In the genomic region with DNA sequence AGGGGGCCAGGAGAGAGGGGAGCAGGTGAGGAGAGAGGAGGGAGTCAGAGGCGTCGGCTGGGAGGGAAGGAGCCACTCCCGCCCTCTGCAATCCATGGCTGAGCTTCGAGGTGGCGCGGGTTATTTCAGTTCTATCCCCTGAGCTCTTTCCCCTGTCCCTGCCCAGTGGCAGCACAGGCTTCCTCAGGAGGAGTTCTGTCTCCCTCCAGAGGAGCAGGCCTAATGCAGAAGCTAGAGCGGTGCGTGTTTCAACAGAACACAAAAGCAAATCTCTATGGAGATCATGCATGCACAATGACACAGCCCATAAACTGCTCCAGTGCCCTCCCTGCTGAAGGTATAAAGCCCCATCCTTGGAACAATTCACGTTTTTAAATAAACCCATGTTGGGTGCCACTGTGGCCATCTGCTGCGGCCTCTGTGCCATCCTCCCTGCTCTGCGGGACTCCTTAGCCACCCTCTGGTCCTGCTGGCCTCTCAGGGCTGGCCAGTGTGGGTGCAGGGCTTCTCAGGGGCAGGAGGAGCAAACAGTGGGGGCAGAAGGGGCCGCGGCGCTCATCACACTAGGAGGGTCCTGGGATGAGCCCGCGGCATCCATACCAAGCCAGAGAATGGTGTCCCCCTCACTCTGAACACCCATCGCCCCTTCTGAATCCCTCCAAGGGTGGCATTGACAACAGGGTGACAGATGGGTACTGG, we compare ENCODE assay signal across 15 cellular contexts.
DNase-seq lines count a peak whose midpoint lies in the region; ATAC-seq and TF ChIP-seq lines count a peak whose summit lies in the region.
"Had no signal": no experiment of that assay in that cellular context is flagged by ENCODE, and none has a peak within 500 bp of the region (broad histone marks: within the 10 kb centered on the region; RNA-seq: fewer than 3 reads in every experiment).

No MANE protein-coding gene starts in this region.

- in situ Hi-C loops in ACHN (cut with HindIII; ENCODE audit: low pct_ligation_motif_present, low pct_unique_long_range_greater_than_20kb, low sequenced_read_pairs) = no loop called here

- H3K4me3 ChIP-seq in GM23338 = no peak overlapping the region
- H3K4me3 ChIP-seq in ascending aorta = no peak overlapping the region
- H3K4me3 ChIP-seq in thymus (ENCODE audit: low read length) = no peak overlapping the region
- H3K4me3 ChIP-seq: colonic mucosa had no signal

- H3K27me3 Mint-ChIP-seq in GM23338 (ENCODE audit: insufficient read depth, low read depth, poor library complexity) = peaks cover 18% of the 10 kb centered on the region
- H3K27me3 Mint-ChIP-seq: activated naive CD8-positive, alpha-beta T cell treated with anti-CD3 and anti-CD28 coated beads for 36 hours had no signal

- H3K9me3 ChIP-seq in ascending aorta (no peaks in the 10 kb centered on the region), thymus (ENCODE audit: control insufficient read depth) (no peaks in the 10 kb centered on the region)
- H3K9me3 ChIP-seq: colonic mucosa had no signal

- H3K4me1 ChIP-seq in GM23338 (ENCODE audit: insufficient read depth) = peaks cover 13% of the 10 kb centered on the region
- peaks cover 6 to 26% of the 10 kb centered on the region in 2 donors for H3K4me1 ChIP-seq in ascending aorta
- peaks cover 2% of the 10 kb centered on the region for H3K4me1 ChIP-seq in thymus (ENCODE audit: control insufficient read depth, insufficient read depth, low read length)
- H3K4me1 ChIP-seq: colonic mucosa had no signal

- H3K79me2 ChIP-seq in GM23338 (replicated peaks; ENCODE audit: insufficient read depth) = no peaks in the 10 kb centered on the region

- WGBS in thymus = 96% methylated on average over 17 of the region's 17 CpGs

- intact Hi-C loops in ascending aorta (cut with DNase I) = loop anchor here (2.0 kb wide), 2 partner anchors 85 to 211 kb away; no protein-coding TSS in a partner anchor

- H3K9me3 Mint-ChIP-seq in GM23338 = peaks cover 3% of the 10 kb centered on the region; the same call in 1 of the 3 replicates
- H3K9me3 Mint-ChIP-seq: activated naive CD8-positive, alpha-beta T cell treated with anti-CD3 and anti-CD28 coated beads for 36 hours; HFFc6; T-cell had no signal

- TF ChIP-seq CTCF in GM23338 (conservative IDR thresholded peaks at IDR 0.05; ENCODE audit: low read depth in 2 of 2) (peak in 1 of 2 experiments; percentile 16; a peak in 1 of 4 replicates), ascending aorta (IDR thresholded peaks at IDR 0.05) (peak in 1 of 3 experiments; percentile 25)

- H3K36me3 ChIP-seq in GM23338 (ENCODE audit: insufficient read depth) = no peaks in the 10 kb centered on the region
- H3K36me3 ChIP-seq in ascending aorta = no peaks in the 10 kb centered on the region
- no peaks in the 10 kb centered on the region for H3K36me3 ChIP-seq in thymus (ENCODE audit: control insufficient read depth, insufficient read depth)
- H3K36me3 ChIP-seq: colonic mucosa had no signal

- ATAC-seq in GM23338 = peak; percentile 58

- DNase-seq in GM23338 (ENCODE audit: low spot score) (no peak), ascending aorta (ENCODE audit: low spot score in 2 of 2) (no peak), left kidney (ENCODE audit: low read depth, low spot score) (peak; percentile 70), epidermal melanocyte (ENCODE audit: insufficient read length, low spot score) (no peak), ACHN (no peak)
- DNase-seq in stimulated activated naive CD4-positive, alpha-beta T cell (lab: John Stamatoyannopoulos, UW) = no peak
- DNase-seq: activated CD4-positive, CD25-positive, alpha-beta regulatory T cell treated with anti-CD3 and anti-CD28 coated beads, Interleukin-2, amount 50 U/mL, for 72 hours; activated naive CD8-positive, alpha-beta T cell treated with anti-CD3 and anti-CD28 coated beads for 36 hours; colonic mucosa; HFFc6; NCI-H1436; NCI-H524; stimulated activated CD8-positive, alpha-beta memory T cell treated with anti-CD3 and anti-CD28 coated beads, Interleukin-4, amount 100 ng/mL, for 48 hours had no signal

- H3K4me2 ChIP-seq in GM23338 = no peak overlapping the region

- no peak overlapping the region for H2AFZ ChIP-seq in GM23338

- no peaks in the 10 kb centered on the region for H3F3A ChIP-seq in GM23338 (replicated peaks; ENCODE audit: low read depth)

- no peaks in the 10 kb centered on the region for H4K20me1 ChIP-seq in GM23338 (replicated peaks; ENCODE audit: insufficient read depth)

- H3K27me3 ChIP-seq in GM23338 (ENCODE audit: insufficient read depth) (no peaks in the 10 kb centered on the region), ascending aorta (no peaks in the 10 kb centered on the region), thymus (ENCODE audit: control insufficient read depth, insufficient read depth) (no peaks in the 10 kb centered on the region)
- H3K27me3 ChIP-seq: colonic mucosa had no signal

- peaks cover 29% of the 10 kb centered on the region for H3K4me1 Mint-ChIP-seq in GM23338

- no peak overlapping the region for H3K27ac Mint-ChIP-seq in GM23338
- H3K27ac Mint-ChIP-seq: activated naive CD8-positive, alpha-beta T cell treated with anti-CD3 and anti-CD28 coated beads for 36 hours; T-cell had no signal

- no peak overlapping the region for H3K27ac ChIP-seq in GM23338 (ENCODE audit: low read depth)
- peak overlapping the region; percentile 90 to 94 for H3K27ac ChIP-seq in ascending aorta
- H3K27ac ChIP-seq in thymus (ENCODE audit: low read depth) = peak overlapping the region; percentile 38
- H3K27ac ChIP-seq: colonic mucosa had no signal

- H3K9me2 ChIP-seq in GM23338 (ENCODE audit: insufficient read depth) = peaks cover 5% of the 10 kb centered on the region; the same call in 1 of the 2 replicates

- no peaks in the 10 kb centered on the region; the same call in 2 of the 3 replicates for H3K36me3 Mint-ChIP-seq in GM23338 (ENCODE audit: low read depth)
- H3K36me3 Mint-ChIP-seq: activated naive CD8-positive, alpha-beta T cell treated with anti-CD3 and anti-CD28 coated beads for 36 hours; T-cell had no signal

- H3K4me3 Mint-ChIP-seq in GM23338 = no peak overlapping the region
- H3K4me3 Mint-ChIP-seq: activated naive CD8-positive, alpha-beta T cell treated with anti-CD3 and anti-CD28 coated beads for 36 hours; HFFc6; T-cell had no signal

TF ChIP-seq in GM23338, 12 proteins besides CTCF, POLR2A, EP300 and RAD21:
- no peak for TF ChIP-seq CREB1 (CRISPR knock-in tag; IDR thresholded peaks at IDR 0.05; ENCODE audit: low read depth)
TF ChIP-seq in GM23338: peak in this region for 0.
